ENCODE assay signal across 19 cellular contexts in the genomic region with DNA sequence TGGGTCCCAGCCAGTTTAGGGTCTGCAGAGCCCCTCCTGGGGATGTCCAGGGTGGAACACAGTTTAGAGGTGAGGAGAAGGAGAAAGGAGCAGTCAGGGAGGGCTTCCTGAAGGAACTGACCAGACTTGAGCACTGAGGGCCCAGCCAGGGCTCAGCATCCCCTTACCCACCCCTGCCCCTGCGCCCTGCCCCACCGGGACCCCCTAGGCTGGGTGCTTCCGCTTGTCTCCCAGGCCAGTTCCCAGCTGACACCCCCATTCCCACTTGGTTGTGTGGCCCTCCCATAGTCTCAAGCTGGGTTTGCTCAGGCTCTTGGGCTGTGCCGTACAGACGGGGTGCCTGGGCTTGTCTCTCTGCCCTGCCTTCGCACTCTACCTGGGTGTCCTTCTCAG. TPM values are rescaled to one million over a fixed set of nuclear protein-coding genes. Genes with fewer than 3 reads are reported as not detected.
DNase-seq lines count a peak whose midpoint lies in the region; ATAC-seq and TF ChIP-seq lines count a peak whose summit lies in the region.
"Had no signal": no experiment of that assay in that cellular context is flagged by ENCODE, and none has a peak within 500 bp of the region (broad histone marks: within the 10 kb centered on the region; RNA-seq: fewer than 3 reads in every experiment).

No MANE protein-coding gene starts in this region.

- H3K36me3 Mint-ChIP-seq in activated CD4-positive, alpha-beta T cell treated with anti-CD3 and anti-CD28 coated beads for 36 hours (ENCODE audit: low read depth) = no peaks in the 10 kb centered on the region
- no peaks in the 10 kb centered on the region for H3K36me3 Mint-ChIP-seq in natural killer cell treated with Interleukin-12 subunit alpha and Interleukin-12 subunit beta and Interleukin-15 and Interleukin-18, amount 100 ng/mL, for 72 hours
- H3K36me3 Mint-ChIP-seq in natural killer cell = no peaks in the 10 kb centered on the region
- H3K36me3 Mint-ChIP-seq in mesothelial cell of epicardium = no peaks in the 10 kb centered on the region
- H3K36me3 Mint-ChIP-seq: CD4-positive, CD25-positive, alpha-beta regulatory T cell had no signal

- no peaks in the 10 kb centered on the region for H3K9me3 Mint-ChIP-seq in activated CD4-positive, alpha-beta T cell treated with anti-CD3 and anti-CD28 coated beads for 36 hours (ENCODE audit: low read depth)
- H3K9me3 Mint-ChIP-seq in natural killer cell treated with Interleukin-12 subunit alpha and Interleukin-12 subunit beta and Interleukin-15 and Interleukin-18, amount 100 ng/mL, for 72 hours = no peaks in the 10 kb centered on the region
- H3K9me3 Mint-ChIP-seq in natural killer cell = no peaks in the 10 kb centered on the region
- no peaks in the 10 kb centered on the region for H3K9me3 Mint-ChIP-seq in mesothelial cell of epicardium
- H3K9me3 Mint-ChIP-seq: HFFc6 had no signal

- H3K27ac ChIP-seq in upper lobe of right lung = no peak overlapping the region
- H3K27ac ChIP-seq: 22Rv1, PC-9 had no signal

- H3K4me1 ChIP-seq in upper lobe of right lung = no peaks in the 10 kb centered on the region

- no peak overlapping the region for H3K4me3 Mint-ChIP-seq in activated CD4-positive, alpha-beta T cell treated with anti-CD3 and anti-CD28 coated beads for 36 hours
- no peak overlapping the region for H3K4me3 Mint-ChIP-seq in natural killer cell treated with Interleukin-12 subunit alpha and Interleukin-12 subunit beta and Interleukin-15 and Interleukin-18, amount 100 ng/mL, for 72 hours
- H3K4me3 Mint-ChIP-seq in natural killer cell (no peak overlapping the region), mesothelial cell of epicardium (no peak overlapping the region)
- H3K4me3 Mint-ChIP-seq: B cell; CD4-positive, CD25-positive, alpha-beta regulatory T cell; HFFc6 had no signal

- H3K27ac Mint-ChIP-seq in activated CD4-positive, alpha-beta T cell treated with anti-CD3 and anti-CD28 coated beads for 36 hours = no peak overlapping the region
- no peak overlapping the region for H3K27ac Mint-ChIP-seq in natural killer cell treated with Interleukin-12 subunit alpha and Interleukin-12 subunit beta and Interleukin-15 and Interleukin-18, amount 100 ng/mL, for 72 hours
- H3K27ac Mint-ChIP-seq in natural killer cell (no peak overlapping the region), mesothelial cell of epicardium (no peak overlapping the region)
- H3K27ac Mint-ChIP-seq: B cell; CD4-positive, CD25-positive, alpha-beta regulatory T cell; HFFc6 had no signal

- H3K27me3 ChIP-seq in upper lobe of right lung = peaks cover 11% of the 10 kb centered on the region

- no peak for TF ChIP-seq CTCF in natural killer cell (IDR thresholded peaks at IDR 0.05)
- no peak for TF ChIP-seq CTCF in mesothelial cell of epicardium (IDR thresholded peaks at IDR 0.05; ENCODE audit: unreplicated experiment)
- TF ChIP-seq CTCF in upper lobe of right lung (IDR thresholded peaks at IDR 0.05) = no peak

- H3K9me3 ChIP-seq in upper lobe of right lung = no peaks in the 10 kb centered on the region
- H3K9me3 ChIP-seq: Caco-2 had no signal

- H3K27me3 Mint-ChIP-seq in activated CD4-positive, alpha-beta T cell treated with anti-CD3 and anti-CD28 coated beads for 36 hours = peaks cover 8% of the 10 kb centered on the region
- H3K27me3 Mint-ChIP-seq in natural killer cell treated with Interleukin-12 subunit alpha and Interleukin-12 subunit beta and Interleukin-15 and Interleukin-18, amount 100 ng/mL, for 72 hours = peaks cover 0 to 5% of the 10 kb centered on the region in 2 donors
- H3K27me3 Mint-ChIP-seq in natural killer cell (ENCODE audit: low read depth in 2 of 2) = peaks cover 4 to 13% of the 10 kb centered on the region in 2 donors
- peaks cover 26% of the 10 kb centered on the region for H3K27me3 Mint-ChIP-seq in mesothelial cell of epicardium (ENCODE audit: low read depth)

- POLR2A ChIA-PET in activated CD4-positive, alpha-beta T cell treated with anti-CD3 and anti-CD28 coated beads for 36 hours (lab: Charles Lee) = no interaction called here

- CTCF ChIA-PET in activated CD4-positive, alpha-beta T cell treated with anti-CD3 and anti-CD28 coated beads for 36 hours (lab: Charles Lee) = no interaction called here

- H3K36me3 ChIP-seq in upper lobe of right lung = no peaks in the 10 kb centered on the region

- no peaks in the 10 kb centered on the region for H3K4me1 Mint-ChIP-seq in activated CD4-positive, alpha-beta T cell treated with anti-CD3 and anti-CD28 coated beads for 36 hours
- no peaks in the 10 kb centered on the region for H3K4me1 Mint-ChIP-seq in natural killer cell treated with Interleukin-12 subunit alpha and Interleukin-12 subunit beta and Interleukin-15 and Interleukin-18, amount 100 ng/mL, for 72 hours (ENCODE audit: low read depth in 2 of 2)
- no peaks in the 10 kb centered on the region for H3K4me1 Mint-ChIP-seq in natural killer cell
- peaks cover 16% of the 10 kb centered on the region for H3K4me1 Mint-ChIP-seq in mesothelial cell of epicardium
- H3K4me1 Mint-ChIP-seq: CD4-positive, CD25-positive, alpha-beta regulatory T cell had no signal

- intact Hi-C loops in activated CD4-positive, alpha-beta T cell treated with anti-CD3 and anti-CD28 coated beads for 36 hours (cut with DNase I, micrococcal nuclease) = loop anchor here in 1 of 2 experiments (2.0 kb wide), 1 partner anchor 63 kb away; no protein-coding TSS in a partner anchor
- intact Hi-C loops in natural killer cell (cut with micrococcal nuclease) (no loop called here), upper lobe of right lung (cut with DNase I) (no loop called here)

- no peak overlapping the region for H3K4me3 ChIP-seq in upper lobe of right lung
- H3K4me3 ChIP-seq: PC-9 had no signal

- no peak for ATAC-seq in activated CD4-positive, alpha-beta T cell treated with anti-CD3 and anti-CD28 coated beads for 36 hours
- no peak for ATAC-seq in natural killer cell treated with Interleukin-12 subunit alpha and Interleukin-12 subunit beta and Interleukin-15 and Interleukin-18, amount 100 ng/mL, for 72 hours
- no peak for ATAC-seq in natural killer cell
- ATAC-seq in upper lobe of right lung = no peak

- DNase-seq in activated CD4-positive, alpha-beta T cell treated with anti-CD3 and anti-CD28 coated beads for 36 hours = peak; percentile 1
- no peak for DNase-seq in activated CD4-positive, alpha-beta T cell treated with anti-CD3 and anti-CD28 coated beads, Interleukin-2, amount 50 U/mL, for 4 hours
- DNase-seq in natural killer cell treated with Interleukin-12 subunit alpha and Interleukin-12 subunit beta and Interleukin-15 and Interleukin-18, amount 100 ng/mL, for 72 hours (ENCODE audit: low spot score) = peak; percentile 12
- no peak for DNase-seq in natural killer cell
- DNase-seq in mesothelial cell of epicardium (ENCODE audit: low spot score in 2 of 2, unreplicated experiment in 2 of 2) = peak; percentile 10 to 17
- peak; percentile 59 for DNase-seq in upper lobe of right lung
- DNase-seq in hypothalamus (lab: John Stamatoyannopoulos, UW) = no peak
- no peak for DNase-seq in epidermal melanocyte (ENCODE audit: insufficient read length, low spot score)
- DNase-seq: CD4-positive, CD25-positive, alpha-beta regulatory T cell; DMS153; HFFc6; NCI-H1048; NCI-H146; NCI-H2081; NCI-H524; PC-9 had no signal

RNA-seq across cellular contexts. Expression of a gene that starts 26.3 kb away (rescaled TPM):
- total RNA-seq in activated CD4-positive, alpha-beta T cell treated with anti-CD3 and anti-CD28 coated beads for 36 hours = under 1 TPM; 0.21 to 0.28 TPM
- not detected for total RNA-seq in natural killer cell treated with Interleukin-12 subunit alpha and Interleukin-12 subunit beta and Interleukin-15 and Interleukin-18, amount 100 ng/mL, for 72 hours
- not detected for total RNA-seq in natural killer cell
- total RNA-seq in mesothelial cell of epicardium = 18.4 to 20.0 TPM (median 19.4 TPM) in 3 replicates
- 5.9 TPM for total RNA-seq in upper lobe of right lung
- total RNA-seq: B cell had no signal

RNA-seq across cellular contexts. Expression of a gene that starts 26.6 kb away (rescaled TPM):
- total RNA-seq in activated CD4-positive, alpha-beta T cell treated with anti-CD3 and anti-CD28 coated beads for 36 hours = not detected
- total RNA-seq in natural killer cell treated with Interleukin-12 subunit alpha and Interleukin-12 subunit beta and Interleukin-15 and Interleukin-18, amount 100 ng/mL, for 72 hours = not detected
- total RNA-seq in natural killer cell (not detected), mesothelial cell of epicardium (3.3 to 4.0 TPM (median 3.6 TPM) in 3 replicates), upper lobe of right lung (5.3 TPM)
- total RNA-seq: B cell; Caco-2; CD4-positive, CD25-positive, alpha-beta regulatory T cell; HFFc6; PC-9 had no signal

Comparison
In these comparisons a context has a peak if more than half of its experiments do, and no peak if none do; other contexts are left out.
1. DNase-seq: peak in activated CD4-positive, alpha-beta T cell treated with anti-CD3 and anti-CD28 coated beads for 36 hours (single experiment), natural killer cell treated with Interleukin-12 subunit alpha and Interleukin-12 subunit beta and Interleukin-15 and Interleukin-18, amount 100 ng/mL, for 72 hours (single experiment), mesothelial cell of epicardium (2 of 2) and upper lobe of right lung (single experiment); none in activated CD4-positive, alpha-beta T cell treated with anti-CD3 and anti-CD28 coated beads, Interleukin-2, amount 50 U/mL, for 4 hours (0 of 2), natural killer cell (single experiment), hypothalamus (0 of 51) and epidermal melanocyte (single experiment).